10 cellular contexts compared by ENCODE assay signal in genomic region chr16:13046422-13046821, GRCh38.
"Had no signal": no experiment of that assay in that cellular context is flagged by ENCODE, and none has a peak within 500 bp of the region (broad histone marks: within the 10 kb centered on the region; RNA-seq: fewer than 3 reads in every experiment).

No MANE protein-coding gene starts in this region.

- H3K4me3 Mint-ChIP-seq: GM23338, H9, HFFc6 had no signal

- H3K4me3 ChIP-seq: GM23248, GM23338, HAP-1 had no signal

- H3K4me1 ChIP-seq: HAP-1 had no signal

- DNase-seq: GM23248, GOT3, H7, H9, HCEC 1CT, HFFc6 had no signal

- H3K27ac Mint-ChIP-seq: GM23338, H9, HFFc6 had no signal

- ATAC-seq: HCT116 had no signal

- H3K9ac ChIP-seq: GM23248 had no signal

- FAIRE-seq: H54 had no signal

- H3K9me3 ChIP-seq: HAP-1 had no signal

- H3K27ac ChIP-seq: GM23248 had no signal

- H2AFZ ChIP-seq: GM23248, GM23338 had no signal

- H3K36me3 ChIP-seq: HAP-1 had no signal
